In the genomic region with DNA sequence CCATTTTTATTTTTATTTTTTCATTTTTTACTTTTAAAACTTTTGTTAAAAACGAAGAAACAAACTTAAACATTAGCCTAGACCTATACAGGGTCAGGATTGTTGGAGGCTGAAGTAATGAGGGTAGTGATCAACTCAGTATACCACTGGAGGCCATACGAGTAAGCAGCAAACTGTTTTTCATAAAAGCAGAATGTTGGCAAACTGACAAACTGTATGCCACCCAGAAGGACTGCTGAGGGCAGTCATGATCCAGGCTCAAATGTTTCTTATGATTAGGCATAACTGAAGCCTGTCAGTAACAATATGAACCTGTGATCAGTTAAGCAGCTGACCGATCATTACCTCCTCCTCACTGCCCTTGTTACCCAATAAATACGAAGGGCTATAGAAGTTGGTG, we compare ENCODE assay signal across 15 cellular contexts.
"Had no signal": no experiment of that assay in that cellular context is flagged by ENCODE, and none has a peak within 500 bp of the region (broad histone marks: within the 10 kb centered on the region; RNA-seq: fewer than 3 reads in every experiment).

No MANE protein-coding gene starts in this region.

- FAIRE-seq: endometrium, keratinocyte had no signal

- DNase-seq: activated CD4-positive, alpha-beta memory T cell treated with anti-CD3 and anti-CD28 coated beads, Interleukin-2, amount 10 ng/mL, durations not matched to agents 7 days and 5 days; activated CD4-positive, alpha-beta T cell treated with anti-CD3 and anti-CD28 coated beads for 36 hours; activated gamma-delta T cell treated with Interleukin-2 at 50 U/mL for 16 hours; activated naive CD8-positive, alpha-beta T cell treated with anti-CD3 and anti-CD28 coated beads for 36 hours; activated T-cell treated with anti-CD3 and anti-CD28 coated beads, Interleukin-2, amount 50 U/mL, for 48 hours; brain microvascular endothelial cell; dorsolateral prefrontal cortex; left ventricle myocardium inferior; stimulated activated CD4-positive, alpha-beta T cell treated with anti-CD3 and anti-CD28 coated beads, Interleukin-4, amount 100 ng/mL, for 1 hour; stimulated activated CD8-positive, alpha-beta memory T cell treated with anti-CD3 and anti-CD28 coated beads, Interleukin-4, amount 100 ng/mL, for 48 hours; T1000; testis had no signal

- ATAC-seq: activated CD4-positive, alpha-beta T cell treated with anti-CD3 and anti-CD28 coated beads for 36 hours; gastroesophageal sphincter had no signal

- H3K27me3 ChIP-seq: testis had no signal

- H3K9me3 ChIP-seq: gastroesophageal sphincter, testis had no signal

- H3K36me3 ChIP-seq: brain microvascular endothelial cell, gastroesophageal sphincter, left ventricle myocardium inferior had no signal

- H3K4me3 ChIP-seq: dorsolateral prefrontal cortex, gastroesophageal sphincter, left ventricle myocardium inferior, testis had no signal

- H3K4me1 ChIP-seq: gastroesophageal sphincter, left ventricle myocardium inferior, testis had no signal

- H3K27ac ChIP-seq: brain microvascular endothelial cell, dorsolateral prefrontal cortex, gastroesophageal sphincter, left ventricle myocardium inferior, testis had no signal
